ENCODE assay signal across 12 cellular contexts in genomic region chr12:57892232-57892987, GRCh38. TPM values are rescaled to one million over a fixed set of nuclear protein-coding genes. Genes with fewer than 3 reads are reported as not detected.
DNase-seq lines count a peak whose midpoint lies in the region; TF ChIP-seq lines count a peak whose summit lies in the region.
"Had no signal": no experiment of that assay in that cellular context is flagged by ENCODE, and none has a peak within 500 bp of the region (broad histone marks: within the 10 kb centered on the region; RNA-seq: fewer than 3 reads in every experiment).

No MANE protein-coding gene starts in this region.

- H4K5ac ChIP-seq in H9 (ENCODE audit: insufficient read length, low read depth, low read length): no peak overlapping the region

- no peak overlapping the region for H4K8ac ChIP-seq in H9 (replicated peaks; ENCODE audit: insufficient read length, low read depth, low read length)

- no peak overlapping the region for H2BK5ac ChIP-seq in H9 (ENCODE audit: insufficient read length, low read length)

- H4K91ac ChIP-seq in H9 (ENCODE audit: insufficient read length, low read depth, low read length): no peak overlapping the region

- H4K20me1 ChIP-seq in KMS-11 (ENCODE audit: insufficient read depth): no peaks in the 10 kb centered on the region
- H4K20me1 ChIP-seq in H9 (ENCODE audit: control insufficient read depth, insufficient read depth, insufficient read length): no peaks in the 10 kb centered on the region

- H3K36me3 Mint-ChIP-seq in CD14-positive monocyte: peaks cover 0 to 1% of the 10 kb centered on the region in 2 donors
- H3K36me3 Mint-ChIP-seq in H9 (ENCODE audit: insufficient read depth in 1 of 3, low read depth in 3 of 3): no peaks in the 10 kb centered on the region; a peak in 1 of 7 replicates

- H3K79me1 ChIP-seq in H9 (ENCODE audit: insufficient read depth, low read depth, low read length, poor library complexity, severe bottlenecking): no peaks in the 10 kb centered on the region

- H3K27ac Mint-ChIP-seq in CD14-positive monocyte (no peak overlapping the region), H9 (no peak overlapping the region; a peak in 1 of 7 replicates)
- H3K27ac Mint-ChIP-seq: activated CD4-positive, alpha-beta T cell treated with anti-CD3 and anti-CD28 coated beads, Interleukin-2, amount 10 ng/mL, durations not matched to agents 24 days and 14 days; activated T-helper 17 cell treated with anti-CD3 and anti-CD28 coated beads, Interleukin-2, amount 50 U/mL, for 72 hours had no signal

- H2BK120ac ChIP-seq in H9 (ENCODE audit: low read depth, low read length, poor library complexity, severe bottlenecking): no peak overlapping the region

- no peak overlapping the region for H3K23ac ChIP-seq in H9 (ENCODE audit: insufficient read length, low read depth, low read length)

- DNase-seq in caudate nucleus (lab: John Stamatoyannopoulos, UW) (no peak), suprapubic skin (ENCODE audit: low spot score in 2 of 2) (peak in 1 of 2 donors; percentile 47), CD14-positive monocyte (ENCODE audit: low spot score) (no peak), H9 (no peak), foreskin melanocyte (no peak)
- no peak for DNase-seq in stimulated activated CD4-positive, alpha-beta T cell treated with anti-CD3 and anti-CD28 coated beads, Interleukin-4, amount 100 ng/mL, for 24 hours
- DNase-seq: activated CD4-positive, alpha-beta T cell treated with anti-CD3 and anti-CD28 coated beads, Interleukin-2, amount 10 ng/mL, durations not matched to agents 24 days and 14 days; NCI-H2171; T-helper 1 cell had no signal

- H3K4me1 ChIP-seq in KMS-11 (ENCODE audit: low read depth, poor library complexity, severe bottlenecking) (peaks cover 66% of the 10 kb centered on the region), mucosa of rectum (ENCODE audit: control insufficient read depth in 2 of 2, insufficient read depth in 2 of 2, low read length in 2 of 2) (peaks cover 73 to 89% of the 10 kb centered on the region in 2 donors), suprapubic skin (peaks cover 93% of the 10 kb centered on the region), H9 (ENCODE audit: insufficient read depth, low read length) (peaks cover 19% of the 10 kb centered on the region; the same call in 1 of the 2 replicates)

- H3K9me3 ChIP-seq in mucosa of rectum (ENCODE audit: control insufficient read depth in 2 of 2, low read length in 2 of 2): no peaks in the 10 kb centered on the region
- H3K9me3 ChIP-seq in suprapubic skin: no peaks in the 10 kb centered on the region
- H3K9me3 ChIP-seq in H9 (ENCODE audit: control insufficient read depth, low read depth, low read length): no peaks in the 10 kb centered on the region

- H3K36me3 ChIP-seq in KMS-11 (ENCODE audit: insufficient read depth): no peaks in the 10 kb centered on the region
- H3K36me3 ChIP-seq in mucosa of rectum (ENCODE audit: control insufficient read depth in 2 of 2, insufficient read depth in 2 of 2, low read length in 2 of 2): no peaks in the 10 kb centered on the region
- H3K36me3 ChIP-seq in suprapubic skin: no peaks in the 10 kb centered on the region

- H3K27ac ChIP-seq in KMS-11 (no peak overlapping the region), caudate nucleus (ENCODE audit: low read depth, low read length) (peak overlapping the region; percentile 14), mucosa of rectum (ENCODE audit: low read depth in 2 of 2, low read length in 2 of 2) (peak overlapping the region; percentile 77 to 92), suprapubic skin (peak overlapping the region; percentile 92), H9 (ENCODE audit: insufficient read length, low read depth, low read length) (no peak overlapping the region)

- intact Hi-C loops in CD14-positive monocyte (cut with micrococcal nuclease): no loop called here

- peaks cover 23 to 27% (median 25%) of the 10 kb centered on the region in 3 donors for H3K27me3 Mint-ChIP-seq in CD14-positive monocyte (ENCODE audit: low read depth in 3 of 3)
- peaks cover 18% of the 10 kb centered on the region for H3K27me3 Mint-ChIP-seq in H9 (ENCODE audit: low read depth)
- H3K27me3 Mint-ChIP-seq: activated T-helper 17 cell treated with anti-CD3 and anti-CD28 coated beads, Interleukin-2, amount 50 U/mL, for 72 hours had no signal

- no peak overlapping the region for H3K9ac ChIP-seq in KMS-11
- peak overlapping the region in 1 of 2 donors; percentile 54 for H3K9ac ChIP-seq in mucosa of rectum (ENCODE audit: low read depth in 1 of 2, low read length in 2 of 2)
- H3K9ac ChIP-seq in H9 (ENCODE audit: extremely low read depth, insufficient read length, low read length): no peak overlapping the region

- H2BK15ac ChIP-seq in H9 (ENCODE audit: low read depth, low read length): no peak overlapping the region

- H3K18ac ChIP-seq in H9 (ENCODE audit: insufficient read length, low read depth, low read length): no peak overlapping the region

- TF ChIP-seq POLR2A in suprapubic skin (IDR thresholded peaks at IDR 0.05): no peak

- TF ChIP-seq CTCF in KMS-11 (conservative IDR thresholded peaks at IDR 0.05; ENCODE audit: low read depth, low read length): no peak
- no peak for TF ChIP-seq CTCF in suprapubic skin (IDR thresholded peaks at IDR 0.05)
- no peak for TF ChIP-seq CTCF in CD14-positive monocyte (IDR thresholded peaks at IDR 0.05)
- TF ChIP-seq CTCF in H9 (conservative IDR thresholded peaks at IDR 0.05): no peak

- no peak overlapping the region for H2BK12ac ChIP-seq in H9 (ENCODE audit: insufficient read length, low read depth, low read length)

- 70% methylated on average over 9 of the region's 9 CpGs for WGBS in suprapubic skin
- no CpG with 5 or more reads among the region's 9 CpGs for WGBS in H9 (ENCODE audit: extremely low coverage, insufficient read length, low lambda C conversion rate)

- no peak for TF ChIP-seq EP300 in suprapubic skin (IDR thresholded peaks at IDR 0.05)

- H2AK5ac ChIP-seq in H9 (ENCODE audit: insufficient read length, low read length): no peak overlapping the region

- H3K4me3 Mint-ChIP-seq in CD14-positive monocyte: no peak overlapping the region
- H3K4me3 Mint-ChIP-seq in H9: no peak overlapping the region; a peak in 1 of 5 replicates
- H3K4me3 Mint-ChIP-seq: activated CD4-positive, alpha-beta T cell treated with anti-CD3 and anti-CD28 coated beads, Interleukin-2, amount 10 ng/mL, durations not matched to agents 24 days and 14 days; activated T-helper 17 cell treated with anti-CD3 and anti-CD28 coated beads, Interleukin-2, amount 50 U/mL, for 72 hours had no signal

- H3T11ph ChIP-seq in H9 (ENCODE audit: low read length): no peak overlapping the region

- no peaks in the 10 kb centered on the region for H3K79me2 ChIP-seq in KMS-11 (ENCODE audit: insufficient read depth, low read depth)
- no peaks in the 10 kb centered on the region for H3K79me2 ChIP-seq in H9 (ENCODE audit: insufficient read depth, low read length)

- peaks cover 10% of the 10 kb centered on the region for H3K23me2 ChIP-seq in H9 (ENCODE audit: insufficient read length, low read depth, low read length, poor library complexity, severe bottlenecking)

- no peak overlapping the region for H3K14ac ChIP-seq in H9 (ENCODE audit: insufficient read depth, low read length)

- no peak overlapping the region for H2BK20ac ChIP-seq in H9 (ENCODE audit: low read depth, low read length, poor library complexity, severe bottlenecking)

- H2AFZ ChIP-seq in KMS-11 (ENCODE audit: low read depth): no peak overlapping the region
- no peak overlapping the region for H2AFZ ChIP-seq in H9 (ENCODE audit: low read length)

- H3K9me3 Mint-ChIP-seq in CD14-positive monocyte: no peaks in the 10 kb centered on the region
- no peaks in the 10 kb centered on the region for H3K9me3 Mint-ChIP-seq in H9
- H3K9me3 Mint-ChIP-seq: activated CD4-positive, alpha-beta T cell treated with anti-CD3 and anti-CD28 coated beads, Interleukin-2, amount 10 ng/mL, durations not matched to agents 24 days and 14 days; activated T-helper 17 cell treated with anti-CD3 and anti-CD28 coated beads, Interleukin-2, amount 50 U/mL, for 72 hours had no signal

- H3K56ac ChIP-seq in H9 (ENCODE audit: insufficient read length, low read depth, low read length): no peak overlapping the region

- H3K4me3 ChIP-seq in KMS-11 (IDR thresholded peaks at IDR 0.05; ENCODE audit: insufficient read depth, low read depth, low read length) (no peak overlapping the region), mucosa of rectum (ENCODE audit: low read length in 2 of 2) (peak overlapping the region in 1 of 2 donors; percentile 21), suprapubic skin (no peak overlapping the region)

- H3K4me1 Mint-ChIP-seq in CD14-positive monocyte: peaks cover 36% of the 10 kb centered on the region
- H3K4me1 Mint-ChIP-seq in H9: peaks cover 47 to 70% of the 10 kb centered on the region in 2 experiments

- no peak overlapping the region for H3K4ac ChIP-seq in H9 (ENCODE audit: low read depth, low read length)

- peak overlapping the region; percentile 60; the same call in 1 of the 2 replicates for H3K4me2 ChIP-seq in KMS-11
- no peak overlapping the region for H3K4me2 ChIP-seq in H9 (ENCODE audit: insufficient read depth, insufficient read length, low read length)

- H3K27me3 ChIP-seq in KMS-11 (ENCODE audit: insufficient read depth, low read depth) (no peaks in the 10 kb centered on the region), mucosa of rectum (ENCODE audit: control insufficient read depth in 2 of 2, insufficient read depth in 2 of 2, low read length in 2 of 2) (no peaks in the 10 kb centered on the region), suprapubic skin (no peaks in the 10 kb centered on the region), H9 (ENCODE audit: insufficient read depth, low read length) (peaks cover 4% of the 10 kb centered on the region; the same call in 1 of the 2 replicates)

RNA-seq across cellular contexts. Expression of gene CTDSP2, which starts 45.9 kb away (rescaled TPM):
- total RNA-seq in suprapubic skin: 100 to 1,000 TPM; 147 to 240 (median 215) TPM
- polyA plus RNA-seq in CD14-positive monocyte: 10 to 100 TPM; 59.1 to 70.2 TPM
- 97.5 and 103 TPM in 2 replicates for total RNA-seq in H9 (2021)

RNA-seq across cellular contexts. Expression of gene ATP23, which starts 49.0 kb away (rescaled TPM):
- total RNA-seq in suprapubic skin (10 to 100 TPM in 1 of 4 donors, 1 to 10 TPM in 3; 4.4 to 12.0 (median 7.5) TPM), H9 (2021) (4.7 and 5.1 TPM in 2 replicates)
- polyA plus RNA-seq in CD14-positive monocyte: 10 to 100 TPM; 24.8 to 27.5 TPM

Comparison
In these comparisons a context has a peak if more than half of its experiments do, and no peak if none do; other contexts are left out.
1. H3K27ac ChIP-seq: peak in caudate nucleus (single experiment), mucosa of rectum (2 of 2) and suprapubic skin (single experiment); none in KMS-11 (single experiment) and H9 (single experiment).